15 cellular contexts compared by ENCODE assay signal in genomic region chr14:43735926-43736325, GRCh38.
DNase-seq lines count a peak whose midpoint lies in the region; ATAC-seq and TF ChIP-seq lines count a peak whose summit lies in the region.
"Had no signal": no experiment of that assay in that cellular context is flagged by ENCODE, and none has a peak within 500 bp of the region (broad histone marks: within the 10 kb centered on the region; RNA-seq: fewer than 3 reads in every experiment).

No MANE protein-coding gene starts in this region.

- H3K9ac ChIP-seq in SK-N-MC (ENCODE audit: insufficient read length), result peak overlapping the region; percentile 11

- TF ChIP-seq CTCF in fibroblast of pulmonary artery (IDR thresholded peaks at IDR 0.05; ENCODE audit: low read length, missing control alignments) (no peak), omental fat pad (IDR thresholded peaks at IDR 0.05) (no peak)

- DNase-seq in DMS79 (lab: John Stamatoyannopoulos, UW) (peak; percentile 29), DMS79 treated with DMSO at 0.1 percent for 48 hours (lab: John Stamatoyannopoulos, UW) (no peak), SK-N-MC (ENCODE audit: low read depth, low spot score) (no peak), fibroblast of pulmonary artery (ENCODE audit: low read depth) (peak; percentile 3), NCI-H345 treated with DMSO at 0.1 percent for 48 hours (lab: John Stamatoyannopoulos, UW; ENCODE audit: unreplicated experiment) (no peak), omental fat pad (ENCODE audit: low spot score) (no peak)
- DNase-seq: CD8-positive, alpha-beta T cell; COR-L47; GOT3; H9 had no signal

- ATAC-seq in omental fat pad (ENCODE audit: low FRiP score), result no peak
- ATAC-seq in HG03025 (IDR thresholded peaks at IDR 0.05; ENCODE audit: low FRiP score, unreplicated experiment), result no peak
- no peak for ATAC-seq in GM21423 (IDR thresholded peaks at IDR 0.05; ENCODE audit: unreplicated experiment)
- ATAC-seq: CD8-positive, alpha-beta T cell; K562 had no signal

- no peaks in the 10 kb centered on the region for H3K9me3 ChIP-seq in SK-N-MC (ENCODE audit: low read depth, low read length)

- peak overlapping the region; percentile 64 for H3K27ac ChIP-seq in SK-N-MC
- H3K27ac ChIP-seq: 22Rv1, HL-60 had no signal

- peak overlapping the region; percentile 40 for H3K4me3 ChIP-seq in SK-N-MC
- H3K4me3 ChIP-seq in fibroblast of pulmonary artery (replicated peaks; ENCODE audit: low read depth, low read length), result no peak overlapping the region
- H3K4me3 ChIP-seq: K562 had no signal

- no peaks in the 10 kb centered on the region for H3K36me3 ChIP-seq in SK-N-MC (ENCODE audit: insufficient read depth, low read length)

Comparison
In these comparisons a context has a peak if more than half of its experiments do, and no peak if none do; other contexts are left out.
1. DNase-seq: peak in DMS79 (single experiment) and fibroblast of pulmonary artery (single experiment); none in DMS79 treated with DMSO at 0.1 percent for 48 hours (single experiment), SK-N-MC (single experiment), NCI-H345 treated with DMSO at 0.1 percent for 48 hours (single experiment) and omental fat pad (single experiment).